ENCODE assay signal across 1 cellular context in the genomic region with DNA sequence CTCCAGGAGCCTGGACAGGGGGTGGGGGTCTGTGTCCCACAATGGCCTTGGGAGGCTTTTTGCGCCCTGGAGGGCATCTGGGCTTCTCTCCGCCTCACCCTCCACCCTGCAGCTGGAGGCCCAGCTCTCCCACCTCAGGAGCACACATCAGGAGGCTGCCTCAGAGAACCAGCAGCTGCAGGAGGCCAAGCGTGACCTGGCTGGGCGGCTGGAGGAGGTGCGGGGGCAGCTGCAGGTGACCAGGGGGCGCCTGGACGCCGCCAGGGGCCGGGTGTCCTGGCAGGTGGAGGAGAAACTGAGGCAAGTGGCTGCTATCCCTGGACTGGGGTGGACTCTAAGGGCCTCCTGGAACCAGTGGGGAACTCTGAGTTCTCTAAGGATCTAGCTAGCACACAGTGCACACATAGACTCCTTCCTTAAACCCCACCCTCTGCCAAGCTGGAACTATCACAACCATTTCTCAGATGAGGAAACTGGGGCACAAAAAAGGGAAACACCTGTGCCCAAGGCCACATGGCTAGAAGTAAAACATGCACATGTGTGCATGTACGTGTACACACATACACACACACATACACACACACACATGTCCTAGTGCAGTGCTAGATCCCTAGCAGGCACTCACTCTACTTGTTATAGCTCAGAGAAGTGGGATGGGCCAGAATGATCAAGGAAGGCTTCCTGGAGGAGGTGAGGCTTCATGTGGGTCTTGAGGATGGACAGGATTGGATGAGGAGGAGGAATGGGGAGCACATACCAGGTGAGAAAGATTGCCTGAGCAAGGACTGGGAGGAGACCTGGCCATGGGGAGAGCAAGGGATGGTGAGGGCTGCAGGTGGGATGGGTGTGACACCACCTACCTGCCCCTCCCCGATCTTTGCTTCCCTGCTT.
TF ChIP-seq lines count a peak whose summit lies in the region.

No MANE protein-coding gene starts in this region.

TF ChIP-seq in HepG2, 621 proteins besides CTCF, POLR2A, EP300 and RAD21:
- TF ChIP-seq NFIC (IDR thresholded peaks at IDR 0.05; ENCODE audit: low read length) (no peak), FOXA3 (CRISPR knock-in tag; IDR thresholded peaks at IDR 0.05) (no peak), MNT (IDR thresholded peaks at IDR 0.05) (peak; percentile 37; the same call in 1 of the 2 replicates), POLR2G (IDR thresholded peaks at IDR 0.05; ENCODE audit: low read depth, low read length) (no peak), KDM6A (CRISPR knock-in tag; IDR thresholded peaks at IDR 0.05; ENCODE audit: low read depth) (no peak), CHD4 (IDR thresholded peaks at IDR 0.05; ENCODE audit: borderline replicate concordance, low read length) (no peak), ZNF513 (CRISPR knock-in tag; conservative IDR thresholded peaks at IDR 0.05) (no peak)
- TF ChIP-seq, protein P1, sequence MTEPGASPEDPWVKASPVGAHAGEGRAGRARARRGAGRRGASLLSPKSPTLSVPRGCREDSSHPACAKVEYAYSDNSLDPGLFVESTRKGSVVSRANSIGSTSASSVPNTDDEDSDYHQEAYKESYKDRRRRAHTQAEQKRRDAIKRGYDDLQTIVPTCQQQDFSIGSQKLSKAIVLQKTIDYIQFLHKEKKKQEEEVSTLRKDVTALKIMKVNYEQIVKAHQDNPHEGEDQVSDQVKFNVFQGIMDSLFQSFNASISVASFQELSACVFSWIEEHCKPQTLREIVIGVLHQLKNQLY (CRISPR knock-in tag; IDR thresholded peaks at IDR 0.05) = no peak
